6 cellular contexts compared by ENCODE assay signal in the genomic region with DNA sequence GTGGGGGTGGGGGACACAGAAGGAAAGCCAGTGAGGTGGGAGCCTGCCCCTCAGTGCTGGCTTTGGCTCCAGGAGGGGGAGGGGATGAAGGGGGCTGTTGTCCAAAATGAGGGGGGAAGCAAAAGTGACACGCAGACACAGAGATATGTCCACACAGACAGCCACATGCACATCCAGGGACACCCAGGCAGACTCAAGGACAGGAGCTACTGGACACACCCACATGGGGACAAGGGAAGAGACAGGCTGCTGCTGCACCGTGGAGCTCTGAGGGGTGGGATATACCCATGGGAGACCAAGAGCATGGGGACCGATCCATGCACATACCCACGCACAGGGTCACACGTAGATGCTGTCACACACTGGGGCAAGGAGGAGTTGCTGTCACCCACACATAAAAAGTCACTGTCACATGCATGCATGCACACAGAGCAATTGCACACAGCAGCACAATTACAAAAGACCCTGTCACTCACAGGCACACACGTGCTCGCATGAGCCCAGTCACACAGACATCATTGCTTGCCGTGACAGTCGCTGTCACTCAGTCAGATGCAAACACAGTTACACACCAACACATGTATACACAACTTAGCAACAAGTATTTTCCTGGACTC. TPM values are rescaled to one million over a fixed set of nuclear protein-coding genes. Genes with fewer than 3 reads are reported as not detected.
A peak's percentile ranks its signal among the peaks of the same experiment; 100 is the strongest.
DNase-seq lines count a peak whose midpoint lies in the region; ATAC-seq and TF ChIP-seq lines count a peak whose summit lies in the region.

No MANE protein-coding gene starts in this region.

- H3K4me1 ChIP-seq in ectodermal cell (ENCODE audit: control insufficient read depth, insufficient read depth, low read length), result peaks cover 50% of the 10 kb centered on the region
- H3K4me1 ChIP-seq in prostate gland (replicated peaks), result no peaks in the 10 kb centered on the region

- no peak for TF ChIP-seq CTCF in prostate gland (IDR thresholded peaks at IDR 0.05)

- peak; percentile 11 for DNase-seq in NCI-H82 treated with DMSO at 0.1 percent for 48 hours (lab: John Stamatoyannopoulos, UW; ENCODE audit: unreplicated experiment)
- DNase-seq in prostate gland (ENCODE audit: low spot score), result no peak
- no peak for DNase-seq in EL
- no peak for DNase-seq in COLO668 (lab: John Stamatoyannopoulos, UW; ENCODE audit: unreplicated experiment)

- intact Hi-C loops in prostate gland (cut with DNase I), result loop anchor here (1.0 to 5.0 kb wide), 4 partner anchors 11 to 103 kb away; no protein-coding TSS in a partner anchor

- 53 to 58% methylated on average over 9 of the region's 9 CpGs for WGBS in ectodermal cell, 2 experiments
- WGBS in prostate gland, result 26% methylated on average over 9 of the region's 9 CpGs

- no peaks in the 10 kb centered on the region for H3K36me3 ChIP-seq in ectodermal cell (ENCODE audit: control insufficient read depth, insufficient read depth, low read length)
- no peaks in the 10 kb centered on the region for H3K36me3 ChIP-seq in prostate gland

- no peak for ATAC-seq in HG02870 (IDR thresholded peaks at IDR 0.05; ENCODE audit: unreplicated experiment)

- H3K4me3 ChIP-seq in ectodermal cell (ENCODE audit: insufficient read depth, low read depth, low read length), result peak overlapping the region; percentile 90
- peak overlapping the region; percentile 99 for H3K4me3 ChIP-seq in prostate gland

- H3K27me3 ChIP-seq in ectodermal cell (ENCODE audit: control insufficient read depth, insufficient read depth, low read length, poor library complexity, severe bottlenecking), result peaks cover 4% of the 10 kb centered on the region
- H3K27me3 ChIP-seq in prostate gland (replicated peaks; ENCODE audit: insufficient read depth), result no peaks in the 10 kb centered on the region

- no peak for TF ChIP-seq POLR2A in prostate gland (IDR thresholded peaks at IDR 0.05)

- H3K9me3 ChIP-seq in ectodermal cell (ENCODE audit: control insufficient read depth, low read length), result no peaks in the 10 kb centered on the region
- H3K9me3 ChIP-seq in prostate gland, result no peaks in the 10 kb centered on the region

- no peak overlapping the region for H3K27ac ChIP-seq in ectodermal cell (ENCODE audit: insufficient read depth, low read depth, low read length, poor library complexity, severe bottlenecking)
- H3K27ac ChIP-seq in prostate gland, result peak overlapping the region; percentile 93

RNA-seq across cellular contexts. Expression of gene THRA, which starts 1.3 kb away (rescaled TPM):
- 21.2 TPM for polyA plus RNA-seq in ectodermal cell (2013, experiment 1 of 4)
- polyA plus RNA-seq in ectodermal cell (2013, experiment 2 of 4), result 21.8 TPM
- 19.3 TPM for polyA plus RNA-seq in ectodermal cell (2013, experiment 3 of 4)
- 22.5 TPM for polyA plus RNA-seq in ectodermal cell (2013, experiment 4 of 4)
- total RNA-seq in prostate gland, result 10 to 100 TPM; 35.2 to 79.8 TPM

RNA-seq across cellular contexts. Expression of gene MED24, which starts 9.8 kb away (rescaled TPM):
- 127 TPM for polyA plus RNA-seq in ectodermal cell (2013, experiment 1 of 4)
- 128 TPM for polyA plus RNA-seq in ectodermal cell (2013, experiment 2 of 4)
- 95.1 TPM for polyA plus RNA-seq in ectodermal cell (2013, experiment 3 of 4)
- 116 TPM for polyA plus RNA-seq in ectodermal cell (2013, experiment 4 of 4)
- total RNA-seq in prostate gland, result 100 to 1,000 TPM in 1 of 2 donors, 10 to 100 TPM in 1; 55.2 to 167 TPM

RNA-seq across cellular contexts. Expression of gene NR1D1, which starts 36.4 kb away (rescaled TPM):
- polyA plus RNA-seq in ectodermal cell (2013, experiment 1 of 4), result 4.5 TPM
- polyA plus RNA-seq in ectodermal cell (2013, experiment 2 of 4), result 3.7 TPM
- 3.8 TPM for polyA plus RNA-seq in ectodermal cell (2013, experiment 3 of 4)
- polyA plus RNA-seq in ectodermal cell (2013, experiment 4 of 4), result 4.9 TPM
- 10 to 100 TPM; 10.7 to 35.2 TPM for total RNA-seq in prostate gland

RNA-seq across cellular contexts. Expression of gene CSF3, which starts 48.8 kb away (rescaled TPM):
- polyA plus RNA-seq in ectodermal cell (2013, experiment 1 of 4), result not detected
- not detected for polyA plus RNA-seq in ectodermal cell (2013, experiment 2 of 4)
- polyA plus RNA-seq in ectodermal cell (2013, experiment 3 of 4), result not detected
- polyA plus RNA-seq in ectodermal cell (2013, experiment 4 of 4), result not detected
- total RNA-seq in prostate gland, result 1 to 10 TPM in 1 of 2 donors, under 1 TPM in 1; 0.41 to 2.2 TPM

RNA-seq across cellular contexts. Expression of gene MSL1, which starts 57.7 kb away (rescaled TPM):
- polyA plus RNA-seq in ectodermal cell (2013, experiment 1 of 4), result 173 TPM
- polyA plus RNA-seq in ectodermal cell (2013, experiment 2 of 4), result 164 TPM
- 142 TPM for polyA plus RNA-seq in ectodermal cell (2013, experiment 3 of 4)
- polyA plus RNA-seq in ectodermal cell (2013, experiment 4 of 4), result 162 TPM
- total RNA-seq in prostate gland, result 100 to 1,000 TPM in 1 of 2 donors, 10 to 100 TPM in 1; 77.0 to 112 TPM
